1 cellular context compared by ENCODE assay signal in the genomic region with DNA sequence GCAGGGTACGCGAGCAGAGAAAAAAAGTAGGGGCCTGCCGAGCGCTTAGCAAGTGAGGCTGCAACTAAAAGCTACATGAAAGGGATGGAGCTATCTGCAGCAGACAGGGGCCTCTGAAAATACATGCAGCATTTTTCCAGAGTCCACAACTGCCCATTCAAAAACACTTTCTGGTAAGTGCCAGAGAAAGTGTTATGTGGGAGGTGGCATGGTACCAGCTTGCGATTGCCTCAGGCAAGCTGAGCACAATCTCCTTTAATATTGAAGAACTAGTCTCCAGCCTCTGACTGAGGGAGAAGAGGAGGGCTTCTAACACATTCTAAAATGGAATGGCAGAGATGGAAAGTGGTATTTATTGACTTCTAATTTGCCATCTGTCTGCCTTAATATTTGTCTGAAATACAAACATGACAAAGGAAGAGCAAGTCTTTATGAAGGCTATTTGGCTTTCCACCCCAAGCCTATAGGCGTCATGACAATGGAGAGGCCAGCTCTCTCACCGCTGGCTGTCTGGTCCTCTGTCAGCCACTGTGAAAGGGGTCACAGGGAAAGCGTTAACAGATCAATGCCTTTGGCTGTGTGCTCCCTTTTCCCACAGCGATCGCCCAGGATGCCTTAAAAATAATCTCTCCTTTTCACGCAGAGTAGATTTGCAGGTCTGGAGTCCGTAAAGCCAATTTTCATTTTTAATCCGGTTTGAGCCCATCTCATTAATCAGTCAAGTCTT.
TF ChIP-seq lines count a peak whose summit lies in the region.

No MANE protein-coding gene starts in this region.

TF ChIP-seq in H1, 55 proteins besides CTCF, POLR2A, EP300 and RAD21:
- TF ChIP-seq CHD1 (IDR thresholded peaks at IDR 0.05; ENCODE audit: low read depth, low read length) (no peak), TBP (IDR thresholded peaks at IDR 0.05; ENCODE audit: low read depth, low read length) (peak; percentile 40; the same call in 1 of the 2 replicates)
